ENCODE assay signal across 1 cellular context in the genomic region with DNA sequence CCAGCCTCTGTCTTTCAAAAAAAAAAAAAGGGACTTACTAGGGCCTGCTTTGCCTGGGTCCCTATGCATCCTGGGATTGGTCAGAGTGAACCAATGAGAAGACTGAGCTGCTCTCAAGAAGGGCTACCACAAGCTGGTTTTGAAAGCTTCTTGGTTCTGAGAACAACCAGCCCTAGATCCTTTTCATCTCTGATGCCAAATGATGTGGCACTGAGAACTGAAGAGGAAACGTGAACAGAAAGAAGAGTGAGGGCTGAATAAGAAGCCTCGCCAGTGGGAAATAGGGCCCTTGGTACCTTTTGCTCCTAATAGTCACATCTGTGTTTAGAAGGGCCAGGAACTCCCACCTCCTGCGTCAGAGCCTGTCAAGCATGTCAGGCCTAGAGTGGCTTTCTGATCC.
TF ChIP-seq lines count a peak whose summit lies in the region.

No MANE protein-coding gene starts in this region.

TF ChIP-seq in GM23338, 12 proteins besides CTCF, POLR2A, EP300 and RAD21 (continued from another document):
- no peak for TF ChIP-seq REST (IDR thresholded peaks at IDR 0.05; ENCODE audit: unreplicated experiment)
- no peak for TF ChIP-seq NANOG (IDR thresholded peaks at IDR 0.05; ENCODE audit: borderline replicate concordance)
- TF ChIP-seq STAT1 (IDR thresholded peaks at IDR 0.05; ENCODE audit: unreplicated experiment): no peak
- TF ChIP-seq, protein P1, sequence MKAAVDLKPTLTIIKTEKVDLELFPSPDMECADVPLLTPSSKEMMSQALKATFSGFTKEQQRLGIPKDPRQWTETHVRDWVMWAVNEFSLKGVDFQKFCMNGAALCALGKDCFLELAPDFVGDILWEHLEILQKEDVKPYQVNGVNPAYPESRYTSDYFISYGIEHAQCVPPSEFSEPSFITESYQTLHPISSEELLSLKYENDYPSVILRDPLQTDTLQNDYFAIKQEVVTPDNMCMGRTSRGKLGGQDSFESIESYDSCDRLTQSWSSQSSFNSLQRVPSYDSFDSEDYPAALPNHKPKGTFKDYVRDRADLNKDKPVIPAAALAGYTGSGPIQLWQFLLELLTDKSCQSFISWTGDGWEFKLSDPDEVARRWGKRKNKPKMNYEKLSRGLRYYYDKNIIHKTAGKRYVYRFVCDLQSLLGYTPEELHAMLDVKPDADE (IDR thresholded peaks at IDR 0.05): no peak
- no peak for TF ChIP-seq CREB1 (CRISPR knock-in tag; IDR thresholded peaks at IDR 0.05; ENCODE audit: low read depth)
- no peak for TF ChIP-seq EZH2phosphoT487 (IDR thresholded peaks at IDR 0.05; ENCODE audit: unreplicated experiment)
- TF ChIP-seq ZNF331 (CRISPR knock-in tag; IDR thresholded peaks at IDR 0.05; ENCODE audit: low read depth): no peak
